ENCODE assay signal across 1 cellular context in the genomic region with DNA sequence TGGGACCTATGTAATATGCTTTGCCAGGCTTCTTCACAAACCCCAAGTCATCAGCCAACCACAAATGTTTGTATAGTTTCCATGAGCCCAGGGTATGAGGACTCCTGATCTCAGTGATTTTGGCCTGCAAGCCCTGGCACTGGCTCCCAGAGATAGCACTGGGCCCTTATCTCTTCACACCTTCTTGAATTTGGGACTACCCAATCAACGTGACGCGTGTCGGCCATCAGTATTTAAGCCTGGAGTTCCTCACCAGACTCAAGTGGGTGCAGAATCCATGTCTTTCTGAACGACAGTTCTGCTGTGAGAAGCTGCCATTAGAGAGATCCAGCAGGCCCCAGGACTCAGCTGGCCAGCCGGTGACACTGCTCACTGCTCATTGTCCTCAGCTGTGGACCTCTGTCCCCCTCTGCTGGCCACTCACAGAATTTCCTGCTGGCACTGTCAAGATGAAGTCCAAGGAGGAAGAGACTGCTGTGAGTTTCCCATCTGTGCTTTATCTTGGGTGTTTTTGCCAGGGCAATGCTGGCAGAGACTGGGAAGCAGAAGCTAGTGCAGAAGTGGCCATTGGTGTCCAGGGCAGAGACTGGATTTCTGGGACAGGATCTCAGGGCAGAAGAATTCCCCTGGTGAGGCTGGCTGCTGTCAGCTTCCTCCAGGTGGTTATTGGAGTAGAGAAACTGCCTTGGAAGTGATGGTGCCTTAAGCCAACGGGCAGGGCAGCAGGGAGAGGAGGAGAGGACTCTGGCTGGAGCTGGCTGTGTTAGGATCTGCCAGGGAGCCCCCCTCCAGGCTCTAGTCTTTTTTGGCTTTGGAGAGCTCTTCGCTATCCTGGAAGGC.
TF ChIP-seq lines count a peak whose summit lies in the region.

No MANE protein-coding gene starts in this region.

TF ChIP-seq in K562, 482 proteins besides CTCF, POLR2A, EP300 and RAD21 (continued from another document and continues in another):
- TF ChIP-seq, protein P1, sequence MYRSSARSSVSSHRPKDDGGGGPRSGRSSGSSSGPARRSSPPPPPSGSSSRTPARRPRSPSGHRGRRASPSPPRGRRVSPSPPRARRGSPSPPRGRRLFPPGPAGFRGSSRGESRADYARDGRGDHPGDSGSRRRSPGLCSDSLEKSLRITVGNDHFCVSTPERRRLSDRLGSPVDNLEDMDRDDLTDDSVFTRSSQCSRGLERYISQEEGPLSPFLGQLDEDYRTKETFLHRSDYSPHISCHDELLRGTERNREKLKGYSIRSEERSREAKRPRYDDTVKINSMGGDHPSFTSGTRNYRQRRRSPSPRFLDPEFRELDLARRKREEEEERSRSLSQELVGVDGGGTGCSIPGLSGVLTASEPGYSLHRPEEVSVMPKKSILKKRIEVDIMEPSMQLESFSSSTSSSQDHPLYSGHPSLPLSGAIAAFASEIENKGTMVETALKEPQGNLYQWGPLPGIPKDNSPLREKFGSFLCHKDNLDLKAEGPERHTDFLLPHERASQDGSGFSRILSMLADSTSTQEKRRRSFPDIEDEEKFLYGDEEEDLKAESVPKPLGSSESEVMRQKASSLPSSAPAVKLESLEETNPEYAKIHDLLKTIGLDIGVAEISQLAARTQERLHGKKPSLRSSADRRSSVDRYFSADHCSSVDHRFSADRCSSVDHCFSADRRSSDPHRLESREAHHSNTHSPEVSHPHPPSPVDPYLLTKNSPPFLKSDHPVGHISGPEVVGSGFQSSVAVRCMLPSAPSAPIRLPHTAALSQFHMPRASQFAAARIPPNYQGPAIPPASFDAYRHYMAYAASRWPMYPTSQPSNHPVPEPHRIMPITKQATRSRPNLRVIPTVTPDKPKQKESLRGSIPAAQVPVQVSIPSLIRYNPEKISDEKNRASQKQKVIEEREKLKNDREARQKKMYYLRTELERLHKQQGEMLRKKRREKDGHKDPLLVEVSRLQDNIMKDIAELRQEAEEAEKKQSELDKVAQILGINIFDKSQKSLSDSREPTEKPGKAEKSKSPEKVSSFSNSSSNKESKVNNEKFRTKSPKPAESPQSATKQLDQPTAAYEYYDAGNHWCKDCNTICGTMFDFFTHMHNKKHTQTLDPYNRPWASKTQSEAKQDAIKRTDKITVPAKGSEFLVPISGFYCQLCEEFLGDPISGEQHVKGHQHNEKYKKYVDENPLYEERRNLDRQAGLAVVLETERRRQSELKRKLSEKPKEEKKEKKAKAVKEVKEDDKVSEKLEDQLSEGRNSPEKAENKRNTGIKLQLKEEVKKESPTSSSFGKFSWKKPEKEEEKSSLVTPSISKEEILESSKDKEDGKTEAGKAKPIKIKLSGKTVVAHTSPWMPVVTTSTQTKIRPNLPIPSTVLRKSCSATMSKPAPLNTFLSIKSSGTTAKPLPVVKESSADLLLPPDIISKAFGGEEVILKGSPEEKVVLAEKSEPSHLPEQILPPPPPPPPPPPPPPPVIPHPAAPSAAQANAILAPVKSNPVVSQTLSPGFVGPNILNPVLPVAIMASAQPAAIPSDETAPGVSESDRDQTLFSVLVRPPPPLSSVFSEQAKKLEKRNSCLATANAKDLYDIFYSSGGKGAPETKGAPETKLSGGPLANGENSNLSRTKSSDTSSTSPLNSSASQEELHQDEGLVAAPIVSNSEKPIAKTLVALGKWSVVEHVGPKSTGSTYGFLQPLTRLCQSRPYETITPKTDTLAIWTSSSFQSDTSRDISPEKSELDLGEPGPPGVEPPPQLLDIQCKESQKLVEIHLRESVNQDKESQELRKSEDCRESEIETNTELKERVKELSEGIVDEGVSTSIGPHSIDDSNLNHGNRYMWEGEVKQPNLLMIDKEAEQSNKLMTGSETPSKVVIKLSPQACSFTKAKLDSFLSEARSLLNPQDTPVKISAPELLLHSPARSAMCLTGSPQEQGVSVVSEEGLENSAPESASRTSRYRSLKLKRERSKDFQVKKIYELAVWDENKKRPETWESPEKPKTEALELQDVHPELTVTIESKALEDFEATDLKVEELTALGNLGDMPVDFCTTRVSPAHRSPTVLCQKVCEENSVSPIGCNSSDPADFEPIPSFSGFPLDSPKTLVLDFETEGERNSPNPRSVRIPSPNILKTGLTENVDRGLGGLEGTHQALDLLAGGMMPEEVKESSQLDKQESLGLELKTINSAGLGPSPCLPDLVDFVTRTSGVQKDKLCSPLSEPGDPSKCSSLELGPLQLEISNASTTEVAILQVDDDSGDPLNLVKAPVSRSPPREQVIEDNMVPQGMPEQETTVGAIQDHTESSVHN (IDR thresholded peaks at IDR 0.05; ENCODE audit: borderline replicate concordance in 1 of 2, low read depth in 1 of 2), result no peak
- TF ChIP-seq, protein P2, sequence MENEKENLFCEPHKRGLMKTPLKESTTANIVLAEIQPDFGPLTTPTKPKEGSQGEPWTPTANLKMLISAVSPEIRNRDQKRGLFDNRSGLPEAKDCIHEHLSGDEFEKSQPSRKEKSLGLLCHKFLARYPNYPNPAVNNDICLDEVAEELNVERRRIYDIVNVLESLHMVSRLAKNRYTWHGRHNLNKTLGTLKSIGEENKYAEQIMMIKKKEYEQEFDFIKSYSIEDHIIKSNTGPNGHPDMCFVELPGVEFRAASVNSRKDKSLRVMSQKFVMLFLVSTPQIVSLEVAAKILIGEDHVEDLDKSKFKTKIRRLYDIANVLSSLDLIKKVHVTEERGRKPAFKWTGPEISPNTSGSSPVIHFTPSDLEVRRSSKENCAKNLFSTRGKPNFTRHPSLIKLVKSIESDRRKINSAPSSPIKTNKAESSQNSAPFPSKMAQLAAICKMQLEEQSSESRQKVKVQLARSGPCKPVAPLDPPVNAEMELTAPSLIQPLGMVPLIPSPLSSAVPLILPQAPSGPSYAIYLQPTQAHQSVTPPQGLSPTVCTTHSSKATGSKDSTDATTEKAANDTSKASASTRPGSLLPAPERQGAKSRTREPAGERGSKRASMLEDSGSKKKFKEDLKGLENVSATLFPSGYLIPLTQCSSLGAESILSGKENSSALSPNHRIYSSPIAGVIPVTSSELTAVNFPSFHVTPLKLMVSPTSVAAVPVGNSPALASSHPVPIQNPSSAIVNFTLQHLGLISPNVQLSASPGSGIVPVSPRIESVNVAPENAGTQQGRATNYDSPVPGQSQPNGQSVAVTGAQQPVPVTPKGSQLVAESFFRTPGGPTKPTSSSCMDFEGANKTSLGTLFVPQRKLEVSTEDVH (IDR thresholded peaks at IDR 0.05; ENCODE audit: low read depth, partially characterized antibody), result peak; percentile 31
- TF ChIP-seq, protein P3, sequence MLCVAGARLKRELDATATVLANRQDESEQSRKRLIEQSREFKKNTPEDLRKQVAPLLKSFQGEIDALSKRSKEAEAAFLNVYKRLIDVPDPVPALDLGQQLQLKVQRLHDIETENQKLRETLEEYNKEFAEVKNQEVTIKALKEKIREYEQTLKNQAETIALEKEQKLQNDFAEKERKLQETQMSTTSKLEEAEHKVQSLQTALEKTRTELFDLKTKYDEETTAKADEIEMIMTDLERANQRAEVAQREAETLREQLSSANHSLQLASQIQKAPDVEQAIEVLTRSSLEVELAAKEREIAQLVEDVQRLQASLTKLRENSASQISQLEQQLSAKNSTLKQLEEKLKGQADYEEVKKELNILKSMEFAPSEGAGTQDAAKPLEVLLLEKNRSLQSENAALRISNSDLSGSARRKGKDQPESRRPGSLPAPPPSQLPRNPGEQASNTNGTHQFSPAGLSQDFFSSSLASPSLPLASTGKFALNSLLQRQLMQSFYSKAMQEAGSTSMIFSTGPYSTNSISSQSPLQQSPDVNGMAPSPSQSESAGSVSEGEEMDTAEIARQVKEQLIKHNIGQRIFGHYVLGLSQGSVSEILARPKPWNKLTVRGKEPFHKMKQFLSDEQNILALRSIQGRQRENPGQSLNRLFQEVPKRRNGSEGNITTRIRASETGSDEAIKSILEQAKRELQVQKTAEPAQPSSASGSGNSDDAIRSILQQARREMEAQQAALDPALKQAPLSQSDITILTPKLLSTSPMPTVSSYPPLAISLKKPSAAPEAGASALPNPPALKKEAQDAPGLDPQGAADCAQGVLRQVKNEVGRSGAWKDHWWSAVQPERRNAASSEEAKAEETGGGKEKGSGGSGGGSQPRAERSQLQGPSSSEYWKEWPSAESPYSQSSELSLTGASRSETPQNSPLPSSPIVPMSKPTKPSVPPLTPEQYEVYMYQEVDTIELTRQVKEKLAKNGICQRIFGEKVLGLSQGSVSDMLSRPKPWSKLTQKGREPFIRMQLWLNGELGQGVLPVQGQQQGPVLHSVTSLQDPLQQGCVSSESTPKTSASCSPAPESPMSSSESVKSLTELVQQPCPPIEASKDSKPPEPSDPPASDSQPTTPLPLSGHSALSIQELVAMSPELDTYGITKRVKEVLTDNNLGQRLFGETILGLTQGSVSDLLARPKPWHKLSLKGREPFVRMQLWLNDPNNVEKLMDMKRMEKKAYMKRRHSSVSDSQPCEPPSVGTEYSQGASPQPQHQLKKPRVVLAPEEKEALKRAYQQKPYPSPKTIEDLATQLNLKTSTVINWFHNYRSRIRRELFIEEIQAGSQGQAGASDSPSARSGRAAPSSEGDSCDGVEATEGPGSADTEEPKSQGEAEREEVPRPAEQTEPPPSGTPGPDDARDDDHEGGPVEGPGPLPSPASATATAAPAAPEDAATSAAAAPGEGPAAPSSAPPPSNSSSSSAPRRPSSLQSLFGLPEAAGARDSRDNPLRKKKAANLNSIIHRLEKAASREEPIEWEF (CRISPR knock-in tag; IDR thresholded peaks at IDR 0.05), result no peak
- TF ChIP-seq IFI16 (CRISPR knock-in tag; IDR thresholded peaks at IDR 0.05) (no peak), NCOA6 (IDR thresholded peaks at IDR 0.05) (no peak), SUPT5H (IDR thresholded peaks at IDR 0.05) (no peak), ZNF77 (CRISPR knock-in tag; IDR thresholded peaks at IDR 0.05) (no peak), LCOR (CRISPR knock-in tag; IDR thresholded peaks at IDR 0.05) (peak; percentile 98), SRSF9 (IDR thresholded peaks at IDR 0.05; ENCODE audit: borderline replicate concordance, low read depth, low read length) (no peak), SMAD2 (IDR thresholded peaks at IDR 0.05; ENCODE audit: low read depth, low read length) (no peak), CC2D1A (IDR thresholded peaks at IDR 0.05) (peak; percentile 95), MYBL2 (IDR thresholded peaks at IDR 0.05; ENCODE audit: low read depth) (no peak), MYBL2 (CRISPR knock-in tag; IDR thresholded peaks at IDR 0.05; ENCODE audit: borderline replicate concordance) (no peak), TEAD4 (IDR thresholded peaks at IDR 0.05; ENCODE audit: low read length) (peak; percentile 98), TEAD4 (CRISPR knock-in tag; IDR thresholded peaks at IDR 0.05; ENCODE audit: borderline replicate concordance) (no peak), NCOA4 (IDR thresholded peaks at IDR 0.05; ENCODE audit: partially characterized antibody) (no peak)
- TF ChIP-seq, protein P4, sequence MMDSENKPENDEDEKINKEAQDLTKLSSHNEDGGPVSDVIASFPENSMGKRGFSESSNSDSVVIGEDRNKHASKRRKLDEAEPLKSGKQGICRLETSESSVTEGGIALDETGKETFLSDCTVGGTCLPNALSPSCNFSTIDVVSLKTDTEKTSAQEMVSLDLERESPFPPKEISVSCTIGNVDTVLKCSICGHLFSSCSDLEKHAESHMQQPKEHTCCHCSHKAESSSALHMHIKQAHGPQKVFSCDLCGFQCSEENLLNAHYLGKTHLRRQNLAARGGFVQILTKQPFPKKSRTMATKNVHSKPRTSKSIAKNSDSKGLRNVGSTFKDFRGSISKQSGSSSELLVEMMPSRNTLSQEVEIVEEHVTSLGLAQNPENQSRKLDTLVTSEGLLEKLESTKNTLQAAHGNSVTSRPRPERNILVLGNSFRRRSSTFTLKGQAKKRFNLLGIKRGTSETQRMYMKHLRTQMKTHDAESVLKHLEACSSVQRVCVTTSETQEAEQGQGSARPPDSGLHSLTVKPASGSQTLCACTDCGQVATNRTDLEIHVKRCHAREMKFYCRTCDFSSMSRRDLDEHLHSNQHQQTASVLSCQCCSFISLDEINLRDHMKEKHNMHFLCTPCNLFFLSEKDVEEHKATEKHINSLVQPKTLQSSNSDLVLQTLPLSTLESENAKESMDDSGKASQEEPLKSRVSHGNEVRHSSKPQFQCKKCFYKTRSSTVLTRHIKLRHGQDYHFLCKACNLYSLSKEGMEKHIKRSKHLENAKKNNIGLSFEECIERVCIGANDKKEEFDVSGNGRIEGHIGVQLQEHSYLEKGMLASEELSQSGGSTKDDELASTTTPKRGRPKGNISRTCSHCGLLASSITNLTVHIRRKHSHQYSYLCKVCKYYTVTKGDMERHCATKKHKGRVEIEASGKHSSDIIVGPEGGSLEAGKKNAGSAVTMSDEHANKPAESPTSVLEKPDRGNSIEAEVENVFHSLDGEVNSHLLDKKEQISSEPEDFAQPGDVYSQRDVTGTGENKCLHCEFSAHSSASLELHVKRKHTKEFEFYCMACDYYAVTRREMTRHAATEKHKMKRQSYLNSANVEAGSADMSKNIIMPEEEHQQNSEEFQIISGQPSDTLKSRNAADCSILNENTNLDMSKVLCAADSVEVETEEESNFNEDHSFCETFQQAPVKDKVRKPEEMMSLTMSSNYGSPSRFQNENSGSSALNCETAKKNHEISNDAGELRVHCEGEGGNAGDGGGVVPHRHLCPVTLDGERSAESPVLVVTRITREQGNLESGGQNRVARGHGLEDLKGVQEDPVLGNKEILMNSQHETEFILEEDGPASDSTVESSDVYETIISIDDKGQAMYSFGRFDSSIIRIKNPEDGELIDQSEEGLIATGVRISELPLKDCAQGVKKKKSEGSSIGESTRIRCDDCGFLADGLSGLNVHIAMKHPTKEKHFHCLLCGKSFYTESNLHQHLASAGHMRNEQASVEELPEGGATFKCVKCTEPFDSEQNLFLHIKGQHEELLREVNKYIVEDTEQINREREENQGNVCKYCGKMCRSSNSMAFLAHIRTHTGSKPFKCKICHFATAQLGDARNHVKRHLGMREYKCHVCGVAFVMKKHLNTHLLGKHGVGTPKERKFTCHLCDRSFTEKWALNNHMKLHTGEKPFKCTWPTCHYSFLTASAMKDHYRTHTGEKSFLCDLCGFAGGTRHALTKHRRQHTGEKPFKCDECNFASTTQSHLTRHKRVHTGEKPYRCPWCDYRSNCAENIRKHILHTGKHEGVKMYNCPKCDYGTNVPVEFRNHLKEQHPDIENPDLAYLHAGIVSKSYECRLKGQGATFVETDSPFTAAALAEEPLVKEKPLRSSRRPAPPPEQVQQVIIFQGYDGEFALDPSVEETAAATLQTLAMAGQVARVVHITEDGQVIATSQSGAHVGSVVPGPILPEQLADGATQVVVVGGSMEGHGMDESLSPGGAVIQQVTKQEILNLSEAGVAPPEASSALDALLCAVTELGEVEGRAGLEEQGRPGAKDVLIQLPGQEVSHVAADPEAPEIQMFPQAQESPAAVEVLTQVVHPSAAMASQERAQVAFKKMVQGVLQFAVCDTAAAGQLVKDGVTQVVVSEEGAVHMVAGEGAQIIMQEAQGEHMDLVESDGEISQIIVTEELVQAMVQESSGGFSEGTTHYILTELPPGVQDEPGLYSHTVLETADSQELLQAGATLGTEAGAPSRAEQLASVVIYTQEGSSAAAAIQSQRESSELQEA (IDR thresholded peaks at IDR 0.05; ENCODE audit: low read depth), result no peak
- TF ChIP-seq, protein P5, sequence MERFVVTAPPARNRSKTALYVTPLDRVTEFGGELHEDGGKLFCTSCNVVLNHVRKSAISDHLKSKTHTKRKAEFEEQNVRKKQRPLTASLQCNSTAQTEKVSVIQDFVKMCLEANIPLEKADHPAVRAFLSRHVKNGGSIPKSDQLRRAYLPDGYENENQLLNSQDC (CRISPR knock-in tag; IDR thresholded peaks at IDR 0.05), result no peak
